1 cellular context compared by ENCODE assay signal in the genomic region with DNA sequence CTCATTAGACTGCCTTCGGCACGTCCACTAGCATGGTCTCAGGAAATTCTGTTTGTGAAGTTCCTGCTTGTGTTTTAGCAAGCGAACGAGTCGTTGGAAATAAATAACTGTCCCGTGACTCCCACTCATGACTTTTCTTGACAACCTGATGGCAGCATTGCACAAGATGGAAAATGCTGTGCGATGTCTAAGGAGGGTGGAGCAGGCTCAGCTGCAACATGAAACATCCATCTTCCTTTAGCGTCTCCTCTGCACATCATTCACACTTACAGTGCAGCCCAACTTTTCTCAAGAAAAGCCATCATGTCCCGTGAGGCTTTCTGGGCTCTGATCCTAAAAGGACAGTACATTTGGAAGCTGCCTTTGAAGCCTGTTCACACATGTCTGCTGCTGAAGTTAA.
TF ChIP-seq lines count a peak whose summit lies in the region.

No MANE protein-coding gene starts in this region.

TF ChIP-seq in GM23338, 12 proteins besides CTCF, POLR2A, EP300 and RAD21 (continued from another document):
- TF ChIP-seq, protein P1, sequence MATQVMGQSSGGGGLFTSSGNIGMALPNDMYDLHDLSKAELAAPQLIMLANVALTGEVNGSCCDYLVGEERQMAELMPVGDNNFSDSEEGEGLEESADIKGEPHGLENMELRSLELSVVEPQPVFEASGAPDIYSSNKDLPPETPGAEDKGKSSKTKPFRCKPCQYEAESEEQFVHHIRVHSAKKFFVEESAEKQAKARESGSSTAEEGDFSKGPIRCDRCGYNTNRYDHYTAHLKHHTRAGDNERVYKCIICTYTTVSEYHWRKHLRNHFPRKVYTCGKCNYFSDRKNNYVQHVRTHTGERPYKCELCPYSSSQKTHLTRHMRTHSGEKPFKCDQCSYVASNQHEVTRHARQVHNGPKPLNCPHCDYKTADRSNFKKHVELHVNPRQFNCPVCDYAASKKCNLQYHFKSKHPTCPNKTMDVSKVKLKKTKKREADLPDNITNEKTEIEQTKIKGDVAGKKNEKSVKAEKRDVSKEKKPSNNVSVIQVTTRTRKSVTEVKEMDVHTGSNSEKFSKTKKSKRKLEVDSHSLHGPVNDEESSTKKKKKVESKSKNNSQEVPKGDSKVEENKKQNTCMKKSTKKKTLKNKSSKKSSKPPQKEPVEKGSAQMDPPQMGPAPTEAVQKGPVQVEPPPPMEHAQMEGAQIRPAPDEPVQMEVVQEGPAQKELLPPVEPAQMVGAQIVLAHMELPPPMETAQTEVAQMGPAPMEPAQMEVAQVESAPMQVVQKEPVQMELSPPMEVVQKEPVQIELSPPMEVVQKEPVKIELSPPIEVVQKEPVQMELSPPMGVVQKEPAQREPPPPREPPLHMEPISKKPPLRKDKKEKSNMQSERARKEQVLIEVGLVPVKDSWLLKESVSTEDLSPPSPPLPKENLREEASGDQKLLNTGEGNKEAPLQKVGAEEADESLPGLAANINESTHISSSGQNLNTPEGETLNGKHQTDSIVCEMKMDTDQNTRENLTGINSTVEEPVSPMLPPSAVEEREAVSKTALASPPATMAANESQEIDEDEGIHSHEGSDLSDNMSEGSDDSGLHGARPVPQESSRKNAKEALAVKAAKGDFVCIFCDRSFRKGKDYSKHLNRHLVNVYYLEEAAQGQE (IDR thresholded peaks at IDR 0.05; ENCODE audit: unreplicated experiment): no peak
- TF ChIP-seq JUNB (IDR thresholded peaks at IDR 0.05; ENCODE audit: unreplicated experiment) (no peak), ETS1 (IDR thresholded peaks at IDR 0.05) (no peak), ZNF331 (CRISPR knock-in tag; IDR thresholded peaks at IDR 0.05; ENCODE audit: low read depth) (no peak), NANOG (IDR thresholded peaks at IDR 0.05; ENCODE audit: borderline replicate concordance) (no peak)
